Comparison of ENCODE assay signal across 1 cellular context in the genomic region with DNA sequence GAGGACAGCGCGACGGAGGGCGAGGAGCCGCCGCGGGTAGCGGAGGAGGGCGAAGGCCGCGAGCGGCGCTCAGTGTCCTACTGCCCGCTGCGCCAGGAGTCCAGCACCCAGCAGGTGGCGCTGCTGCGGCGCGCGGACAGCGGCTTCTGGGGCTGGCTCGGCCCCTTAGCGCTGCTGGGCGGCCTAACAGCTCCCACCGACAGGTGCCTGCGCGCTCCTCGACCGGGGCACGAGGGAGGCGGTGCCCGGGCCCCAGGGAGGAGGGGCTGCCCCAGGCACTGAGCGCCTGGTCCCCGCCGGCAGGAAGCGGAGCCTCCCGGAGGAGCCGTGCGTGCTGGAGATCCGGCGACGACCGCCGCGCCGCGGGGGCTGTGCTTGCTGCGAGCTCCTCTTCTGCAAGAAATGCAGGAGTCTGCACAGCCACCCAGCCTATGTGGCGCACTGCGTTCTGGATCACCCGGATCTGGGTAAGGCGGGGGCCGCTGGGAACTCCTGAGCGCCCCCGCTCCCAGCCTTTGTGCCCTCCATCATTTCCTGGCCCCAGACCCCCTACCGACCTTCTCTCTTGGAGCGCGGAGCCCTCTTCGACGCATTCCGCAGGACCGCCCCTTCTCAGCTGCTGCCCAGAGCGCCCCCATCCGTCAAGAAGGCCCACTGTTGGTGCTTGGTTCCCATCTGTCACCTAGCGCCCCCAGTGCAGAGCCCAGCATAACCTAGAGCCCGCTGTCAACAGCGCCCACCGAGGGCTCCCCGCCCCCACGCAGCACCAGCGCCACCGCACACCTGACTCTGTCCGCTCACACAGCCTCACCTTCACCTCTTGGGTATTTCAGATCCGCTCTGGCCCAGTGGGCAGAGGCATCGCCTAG.
TF ChIP-seq lines count a peak whose summit lies in the region.

No MANE protein-coding gene starts in this region.

TF ChIP-seq in SK-N-SH treated with all-trans-retinoic acid at 6 μM for 48 hours, 23 proteins besides CTCF, POLR2A, EP300 and RAD21 (continued from another document):
- TF ChIP-seq, protein P1, sequence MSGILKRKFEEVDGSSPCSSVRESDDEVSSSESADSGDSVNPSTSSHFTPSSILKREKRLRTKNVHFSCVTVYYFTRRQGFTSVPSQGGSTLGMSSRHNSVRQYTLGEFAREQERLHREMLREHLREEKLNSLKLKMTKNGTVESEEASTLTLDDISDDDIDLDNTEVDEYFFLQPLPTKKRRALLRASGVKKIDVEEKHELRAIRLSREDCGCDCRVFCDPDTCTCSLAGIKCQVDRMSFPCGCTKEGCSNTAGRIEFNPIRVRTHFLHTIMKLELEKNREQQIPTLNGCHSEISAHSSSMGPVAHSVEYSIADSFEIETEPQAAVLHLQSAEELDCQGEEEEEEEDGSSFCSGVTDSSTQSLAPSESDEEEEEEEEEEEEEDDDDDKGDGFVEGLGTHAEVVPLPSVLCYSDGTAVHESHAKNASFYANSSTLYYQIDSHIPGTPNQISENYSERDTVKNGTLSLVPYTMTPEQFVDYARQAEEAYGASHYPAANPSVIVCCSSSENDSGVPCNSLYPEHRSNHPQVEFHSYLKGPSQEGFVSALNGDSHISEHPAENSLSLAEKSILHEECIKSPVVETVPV (CRISPR knock-in tag; IDR thresholded peaks at IDR 0.05) = no peak
